Comparison of ENCODE assay signal across 14 cellular contexts in genomic region chr4:8592366-8593267, GRCh38. TPM values are rescaled to one million over a fixed set of nuclear protein-coding genes. Genes with fewer than 3 reads are reported as not detected.
DNase-seq lines count a peak whose midpoint lies in the region; ATAC-seq, FAIRE-seq and TF ChIP-seq lines count a peak whose summit lies in the region.
"Had no signal": no experiment of that assay in that cellular context is flagged by ENCODE, and none has a peak within 500 bp of the region (broad histone marks: within the 10 kb centered on the region; RNA-seq: fewer than 3 reads in every experiment).

Gene CPZ (plus strand): TSS chr4:8592765. CDS start chr4:8592834, 69 bp downstream.

- DNase-seq in DMS 273 (lab: John Stamatoyannopoulos, UW; ENCODE audit: unreplicated experiment) = peak; percentile 46
- DNase-seq in DMS 273 treated with DMSO at 0.1 percent for 48 hours (lab: John Stamatoyannopoulos, UW) = no peak
- DNase-seq in brain microvascular endothelial cell = peak; percentile 32
- DNase-seq in kidney = peak; percentile 70
- no peak for DNase-seq in type B pancreatic cell (ENCODE audit: extremely low spot score, unreplicated experiment)
- no peak for DNase-seq in occipital lobe (lab: John Stamatoyannopoulos, UW)
- DNase-seq in NCI-H1092 (lab: John Stamatoyannopoulos, UW) = no peak
- DNase-seq: naive B cell, NCI-H2227 treated with DMSO at 0.1 percent for 48 hours had no signal

- no peaks in the 10 kb centered on the region for H3K9me3 ChIP-seq in kidney (ENCODE audit: control insufficient read depth in 1 of 2, low read length in 2 of 2)

- H3K9me3 Mint-ChIP-seq in type B pancreatic cell = no peaks in the 10 kb centered on the region
- H3K9me3 Mint-ChIP-seq: activated T-helper 2 cell treated with anti-CD3 and anti-CD28 coated beads, Interferon-gamma antibody, Interleukin-2, Interleukin-4, amounts not matched to agents 10 μg/mL and 5 μg/mL and 100 μg/mL, durations not matched to agents 14 hours and 24 hours and 36 hours; naive B cell had no signal

- TF ChIP-seq CTCF in brain microvascular endothelial cell (IDR thresholded peaks at IDR 0.05; ENCODE audit: low read depth, low read length, missing control alignments) = no peak
- no peak for TF ChIP-seq CTCF in kidney (IDR thresholded peaks at IDR 0.05; ENCODE audit: borderline replicate concordance, extremely low read depth, insufficient read depth)
- TF ChIP-seq CTCF in type B pancreatic cell (conservative IDR thresholded peaks at IDR 0.05) = no peak

- H3K36me3 ChIP-seq in brain microvascular endothelial cell (replicated peaks) (no peaks in the 10 kb centered on the region), kidney (ENCODE audit: control insufficient read depth in 1 of 2, insufficient read depth in 2 of 2, low read length in 2 of 2) (no peaks in the 10 kb centered on the region)

- intact Hi-C loops in kidney (cut with DNase I) = loop anchor here (5.0 kb wide), 1 partner anchor 125 kb away; no protein-coding TSS in a partner anchor

- ATAC-seq in HG02852 (IDR thresholded peaks at IDR 0.05; ENCODE audit: unreplicated experiment) = no peak

- in situ Hi-C loops in brain microvascular endothelial cell (cut with HindIII; ENCODE audit: low pct_ligation_motif_present, low sequenced_read_pairs) = no loop called here

- H3K4me3 ChIP-seq in brain microvascular endothelial cell (ENCODE audit: low read depth, low read length) (peak within 1 kb of the TSS; percentile 26), kidney (ENCODE audit: low read length in 2 of 2) (no peak within 1 kb of the TSS)

- peaks cover 33% of the 10 kb centered on the region for H3K27me3 Mint-ChIP-seq in type B pancreatic cell

- H3K27ac Mint-ChIP-seq in type B pancreatic cell = no peak within 1 kb of the TSS
- H3K27ac Mint-ChIP-seq: activated T-helper 2 cell treated with anti-CD3 and anti-CD28 coated beads, Interferon-gamma antibody, Interleukin-2, Interleukin-4, amounts not matched to agents 10 μg/mL and 5 μg/mL and 100 μg/mL, durations not matched to agents 14 hours and 24 hours and 36 hours; naive B cell had no signal

- peaks cover 0 to 5% of the 10 kb centered on the region in 2 donors for H3K4me1 ChIP-seq in kidney (ENCODE audit: control insufficient read depth in 1 of 2, insufficient read depth in 1 of 2, low read depth in 1 of 2, low read length in 2 of 2)

- H3K4me1 Mint-ChIP-seq in type B pancreatic cell (ENCODE audit: unreplicated experiment) = peaks cover 25% of the 10 kb centered on the region

- no peak within 1 kb of the TSS for H3K9ac ChIP-seq in kidney (ENCODE audit: low read length in 2 of 2)

- no peak for FAIRE-seq in kidney (lab: Jason Lieb, UNC)
- FAIRE-seq: endometrium had no signal

- no peak within 1 kb of the TSS for H3K27ac ChIP-seq in brain microvascular endothelial cell
- no peak within 1 kb of the TSS for H3K27ac ChIP-seq in kidney (ENCODE audit: low read depth in 2 of 2, low read length in 2 of 2)
- H3K27ac ChIP-seq: 22Rv1 had no signal

- H3K4me3 Mint-ChIP-seq in type B pancreatic cell = peak within 1 kb of the TSS; percentile 85
- H3K4me3 Mint-ChIP-seq: naive B cell had no signal

- peaks cover 39% of the 10 kb centered on the region for H3K27me3 ChIP-seq in brain microvascular endothelial cell (replicated peaks)

- H3K36me3 Mint-ChIP-seq in type B pancreatic cell = no peaks in the 10 kb centered on the region
- H3K36me3 Mint-ChIP-seq: naive B cell had no signal

RNA-seq across cellular contexts. Expression of gene CPZ, which starts in this region (rescaled TPM):
- total RNA-seq in kidney (2.6 TPM), type B pancreatic cell (ENCODE audit: low replicate concordance) (4.9 and 12.6 TPM in 2 replicates), occipital lobe (3.9 TPM)
- polyA plus RNA-seq in kidney (ENCODE audit: insufficient read depth, low read depth, low replicate concordance) = 1.2 TPM
- total RNA-seq: activated T-helper 2 cell treated with anti-CD3 and anti-CD28 coated beads, Interferon-gamma antibody, Interleukin-2, Interleukin-4, amounts not matched to agents 10 μg/mL and 5 μg/mL and 100 μg/mL, durations not matched to agents 14 hours and 24 hours and 36 hours; T-helper 2 cell treated with Interferon-gamma antibody and Interleukin-4, amounts not matched to agents 100 ng/mL and 5 ng/mL, for 36 hours had no signal

Comparison
In these comparisons a context has a peak if more than half of its experiments do, and no peak if none do; other contexts are left out.
1. DNase-seq: peak in DMS 273 (single experiment), brain microvascular endothelial cell (single experiment) and kidney (single experiment); none in DMS 273 treated with DMSO at 0.1 percent for 48 hours (single experiment), type B pancreatic cell (single experiment), occipital lobe (single experiment) and NCI-H1092 (single experiment).